Comparison of ENCODE assay signal across 39 cellular contexts in genomic region chr1:247895163-247895637, GRCh38. TPM values are rescaled to one million over a fixed set of nuclear protein-coding genes. Genes with fewer than 3 reads are reported as not detected.
"Had no signal": no experiment of that assay in that cellular context is flagged by ENCODE, and none has a peak within 500 bp of the region (broad histone marks: within the 10 kb centered on the region; RNA-seq: fewer than 3 reads in every experiment).

TSS of gene OR2W3 (plus strand) at chr1:247895587. CDS start at chr1:247895587, 0 bp downstream.

- H3K27ac ChIP-seq: adrenal gland, body of pancreas, brain microvascular endothelial cell, breast epithelium, VCaP had no signal

- H3K36me3 Mint-ChIP-seq: activated CD4-positive, alpha-beta memory T cell treated with anti-CD3 and anti-CD28 coated beads for 36 hours; activated naive CD8-positive, alpha-beta T cell treated with anti-CD3 and anti-CD28 coated beads for 36 hours had no signal

- ATAC-seq: activated CD8-positive, alpha-beta T cell treated with anti-CD3 and anti-CD28 coated beads for 36 hours; activated naive CD4-positive, alpha-beta T cell treated with anti-CD3 and anti-CD28 coated beads, Interleukin-2, amount 50 U/mL, for 72 hours; activated T-cell treated with anti-CD3 and anti-CD28 coated beads, Interleukin-2, amount 50 U/mL, for 4 hours; activated T-cell treated with anti-CD3 and anti-CD28 coated beads, Interleukin-2, amount 50 U/mL, for 72 hours; activated T-helper 17 cell treated with anti-CD3 and anti-CD28 coated beads, Interleukin-2, amount 50 U/mL, for 72 hours; body of pancreas had no signal

- H3K4me3 Mint-ChIP-seq: activated B cell treated with CpG ODN at 0.5 μM for 24 hours; activated CD4-positive, alpha-beta memory T cell treated with anti-CD3 and anti-CD28 coated beads for 36 hours; activated CD4-positive, alpha-beta T cell treated with anti-CD3 and anti-CD28 coated beads, Interleukin-2, amount 10 ng/mL, durations not matched to agents 24 days and 14 days; activated CD8-positive, alpha-beta T cell treated with anti-CD3 and anti-CD28 coated beads for 36 hours; activated naive CD4-positive, alpha-beta T cell treated with anti-CD3 and anti-CD28 coated beads for 36 hours; activated naive CD8-positive, alpha-beta T cell treated with anti-CD3 and anti-CD28 coated beads for 36 hours; activated T-cell treated with anti-CD3 and anti-CD28 coated beads, Interleukin-2, amount 50 U/mL, for 4 hours; activated T-cell treated with anti-CD3 and anti-CD28 coated beads, Interleukin-2, amount 50 U/mL, for 72 hours; activated T-helper 1 cell treated with anti-CD3 and anti-CD28 coated beads, Interleukin-12 subunit alpha, Interleukin-12 subunit beta, Interleukin-2, Interleukin-4 antibody, amounts not matched to agents 30 ng/mL and 10 ng/mL and 1 ng/mL, durations not matched to agents 14 hours and 24 hours and 36 hours; activated T-helper 17 cell treated with anti-CD3 and anti-CD28 coated beads, Interleukin-2, amount 50 U/mL, for 72 hours; T-helper 1 cell treated with Interleukin-12 subunit alpha and Interleukin-12 subunit beta and Interleukin-4 antibody, amounts not matched to agents 30 μg/mL and 1 μg/mL, for 36 hours; T-helper 2 cell treated with Interferon-gamma antibody and Interleukin-4, amounts not matched to agents 5 μg/mL and 100 μg/mL, for 36 hours had no signal

- H3K4me1 ChIP-seq: adrenal gland, body of pancreas, breast epithelium had no signal

- H3K9me3 Mint-ChIP-seq: activated B cell treated with CpG ODN at 0.5 μM for 24 hours; activated CD4-positive, alpha-beta memory T cell treated with anti-CD3 and anti-CD28 coated beads for 36 hours; activated CD4-positive, alpha-beta T cell treated with anti-CD3 and anti-CD28 coated beads, Interleukin-2, amount 10 ng/mL, durations not matched to agents 24 days and 14 days; activated naive CD4-positive, alpha-beta T cell treated with anti-CD3 and anti-CD28 coated beads for 36 hours; activated T-cell treated with anti-CD3 and anti-CD28 coated beads, Interleukin-2, amount 50 U/mL, for 4 hours; activated T-helper 1 cell treated with anti-CD3 and anti-CD28 coated beads, Interleukin-12 subunit alpha, Interleukin-12 subunit beta, Interleukin-2, Interleukin-4 antibody, amounts not matched to agents 30 ng/mL and 10 ng/mL and 1 ng/mL, durations not matched to agents 14 hours and 24 hours and 36 hours; activated T-helper 17 cell treated with anti-CD3 and anti-CD28 coated beads, Interleukin-2, amount 50 U/mL, for 72 hours; T-helper 1 cell treated with Interleukin-12 subunit alpha and Interleukin-12 subunit beta and Interleukin-4 antibody, amounts not matched to agents 30 μg/mL and 1 μg/mL, for 36 hours; T-helper 2 cell treated with Interferon-gamma antibody and Interleukin-4, amounts not matched to agents 5 μg/mL and 100 μg/mL, for 36 hours had no signal

- H3K4me1 Mint-ChIP-seq: activated B cell treated with CpG ODN at 0.5 μM for 24 hours; activated CD4-positive, alpha-beta T cell treated with anti-CD3 and anti-CD28 coated beads, Interleukin-2, amount 10 ng/mL, durations not matched to agents 24 days and 14 days; activated naive CD8-positive, alpha-beta T cell treated with anti-CD3 and anti-CD28 coated beads for 36 hours; activated T-helper 17 cell treated with anti-CD3 and anti-CD28 coated beads, Interleukin-2, amount 50 U/mL, for 72 hours had no signal

- H3K27me3 ChIP-seq: adrenal gland, body of pancreas, brain microvascular endothelial cell, breast epithelium had no signal

- FAIRE-seq: astrocyte, TTC549 had no signal

- H3K27me3 Mint-ChIP-seq: activated B cell treated with CpG ODN at 0.5 μM for 24 hours; activated CD4-positive, alpha-beta memory T cell treated with anti-CD3 and anti-CD28 coated beads for 36 hours; activated CD4-positive, alpha-beta T cell treated with anti-CD3 and anti-CD28 coated beads, Interleukin-2, amount 10 ng/mL, durations not matched to agents 24 days and 14 days; activated CD8-positive, alpha-beta T cell treated with anti-CD3 and anti-CD28 coated beads for 36 hours; activated naive CD8-positive, alpha-beta T cell treated with anti-CD3 and anti-CD28 coated beads for 36 hours; activated T-helper 17 cell treated with anti-CD3 and anti-CD28 coated beads, Interleukin-2, amount 50 U/mL, for 72 hours had no signal

- H3K9me3 ChIP-seq: adrenal gland had no signal

- DNase-seq: activated B cell treated with CpG ODN at 0.5 μM for 24 hours; activated CD4-positive, alpha-beta memory T cell treated with anti-CD3 and anti-CD28 coated beads for 36 hours; activated CD4-positive, alpha-beta T cell treated with anti-CD3 and anti-CD28 coated beads for 4 hours; activated CD4-positive, alpha-beta T cell treated with anti-CD3 and anti-CD28 coated beads, Interleukin-2, amount 50 U/mL, for 1 hour; activated CD4-positive, alpha-beta T cell treated with anti-CD3 and anti-CD28 coated beads, Interleukin-2, amount 50 U/mL, for 4 hours; activated CD4-positive, CD25-positive, alpha-beta regulatory T cell treated with anti-CD3 and anti-CD28 coated beads, Interleukin-2, amount 50 U/mL, for 72 hours; activated CD8-positive, alpha-beta memory T cell treated with anti-CD3 and anti-CD28 coated beads, Interleukin-2, amount 50 U/mL, for 4 hours; activated CD8-positive, alpha-beta T cell treated with anti-CD3 and anti-CD28 coated beads for 36 hours; activated effector memory CD4-positive, alpha-beta T cell treated with anti-CD3 and anti-CD28 coated beads, Interleukin-2, amount 50 U/mL, for 16 hours; activated gamma-delta T cell treated with Interleukin-2 at 50 U/mL for 16 hours; activated naive CD4-positive, alpha-beta T cell; activated naive CD4-positive, alpha-beta T cell treated with anti-CD3 and anti-CD28 coated beads for 36 hours; activated naive CD4-positive, alpha-beta T cell treated with anti-CD3 and anti-CD28 coated beads, Interleukin-2, amount 50 U/mL, for 16 hours; activated naive CD8-positive, alpha-beta T cell treated with anti-CD3 and anti-CD28 coated beads for 36 hours; activated T-cell treated with anti-CD3 and anti-CD28 coated beads for 4 hours; activated T-cell treated with anti-CD3 and anti-CD28 coated beads, Interleukin-2, amount 50 U/mL, for 1 hour; activated T-cell treated with anti-CD3 and anti-CD28 coated beads, Interleukin-2, amount 50 U/mL, for 4 hours; activated T-cell treated with anti-CD3 and anti-CD28 coated beads, Interleukin-2, amount 50 U/mL, for 72 hours; adrenal gland; amniotic stem cell; aorta; body of pancreas; brain microvascular endothelial cell; central memory CD4-positive, alpha-beta T cell; T-helper 1 cell; T-helper 2 cell; T-helper 9 cell had no signal

- H3K27ac Mint-ChIP-seq: activated B cell treated with CpG ODN at 0.5 μM for 24 hours; activated CD4-positive, alpha-beta memory T cell treated with anti-CD3 and anti-CD28 coated beads for 36 hours; activated CD4-positive, alpha-beta T cell treated with anti-CD3 and anti-CD28 coated beads, Interleukin-2, amount 10 ng/mL, durations not matched to agents 24 days and 14 days; activated CD8-positive, alpha-beta T cell treated with anti-CD3 and anti-CD28 coated beads for 36 hours; activated naive CD4-positive, alpha-beta T cell treated with anti-CD3 and anti-CD28 coated beads for 36 hours; activated naive CD8-positive, alpha-beta T cell treated with anti-CD3 and anti-CD28 coated beads for 36 hours; activated T-cell treated with anti-CD3 and anti-CD28 coated beads, Interleukin-2, amount 50 U/mL, for 72 hours; activated T-helper 1 cell treated with anti-CD3 and anti-CD28 coated beads, Interleukin-12 subunit alpha, Interleukin-12 subunit beta, Interleukin-2, Interleukin-4 antibody, amounts not matched to agents 30 ng/mL and 10 ng/mL and 1 ng/mL, durations not matched to agents 14 hours and 24 hours and 36 hours; activated T-helper 17 cell treated with anti-CD3 and anti-CD28 coated beads, Interleukin-2, amount 50 U/mL, for 72 hours; T-helper 1 cell treated with Interleukin-12 subunit alpha and Interleukin-12 subunit beta and Interleukin-4 antibody, amounts not matched to agents 30 μg/mL and 1 μg/mL, for 36 hours; T-helper 2 cell treated with Interferon-gamma antibody and Interleukin-4, amounts not matched to agents 5 μg/mL and 100 μg/mL, for 36 hours had no signal

- H3K36me3 ChIP-seq: adrenal gland, brain microvascular endothelial cell, breast epithelium had no signal

- H3K4me3 ChIP-seq: adrenal gland, body of pancreas, breast epithelium had no signal

RNA-seq across cellular contexts. Expression of gene OR2W3, which starts in this region (rescaled TPM):
- total RNA-seq: activated CD4-positive, alpha-beta memory T cell treated with anti-CD3 and anti-CD28 coated beads for 36 hours; activated CD4-positive, alpha-beta T cell treated with anti-CD3 and anti-CD28 coated beads, Interleukin-2, amount 10 ng/mL, durations not matched to agents 24 days and 14 days; activated CD8-positive, alpha-beta memory T cell treated with anti-CD3 and anti-CD28 coated beads for 36 hours; activated CD8-positive, alpha-beta T cell treated with anti-CD3 and anti-CD28 coated beads for 36 hours; activated naive CD4-positive, alpha-beta T cell treated with anti-CD3 and anti-CD28 coated beads for 36 hours; activated naive CD4-positive, alpha-beta T cell treated with anti-CD3 and anti-CD28 coated beads, Interleukin-2, amount 50 U/mL, for 72 hours; activated naive CD8-positive, alpha-beta T cell treated with anti-CD3 and anti-CD28 coated beads for 36 hours; activated T-cell treated with anti-CD3 and anti-CD28 coated beads, Interleukin-2, amount 50 U/mL, for 4 hours; activated T-cell treated with anti-CD3 and anti-CD28 coated beads, Interleukin-2, amount 50 U/mL, for 72 hours; activated T-helper 1 cell treated with anti-CD3 and anti-CD28 coated beads, Interleukin-12 subunit alpha, Interleukin-12 subunit beta, Interleukin-2, Interleukin-4 antibody, amounts not matched to agents 30 ng/mL and 10 ng/mL and 1 ng/mL, durations not matched to agents 14 hours and 24 hours and 36 hours; activated T-helper 17 cell treated with anti-CD3 and anti-CD28 coated beads, Interleukin-2, amount 50 U/mL, for 72 hours; cardiac septum had no signal
- polyA plus RNA-seq: aorta had no signal
